Comparison of ENCODE assay signal across 16 cellular contexts in genomic region chr4:83852085-83852451, GRCh38.
DNase-seq lines count a peak whose midpoint lies in the region; ATAC-seq and TF ChIP-seq lines count a peak whose summit lies in the region.
"Had no signal": no experiment of that assay in that cellular context is flagged by ENCODE, and none has a peak within 500 bp of the region (broad histone marks: within the 10 kb centered on the region; RNA-seq: fewer than 3 reads in every experiment).

No MANE protein-coding gene starts in this region.

- H3K4me1 ChIP-seq in GM23338 (ENCODE audit: insufficient read depth) (peaks cover 57% of the 10 kb centered on the region), SJSA1 (replicated peaks) (peaks cover 69% of the 10 kb centered on the region), skeletal muscle satellite cell (ENCODE audit: control insufficient read depth, insufficient read depth, low read length) (peaks cover 56% of the 10 kb centered on the region), SJCRH30 (no peaks in the 10 kb centered on the region), testis (no peaks in the 10 kb centered on the region)

- H4K20me1 ChIP-seq in GM23338 (replicated peaks; ENCODE audit: insufficient read depth) = no peaks in the 10 kb centered on the region

- H3K4me2 ChIP-seq in GM23338 = peak overlapping the region; percentile 52
- peak overlapping the region; percentile 71 for H3K4me2 ChIP-seq in skeletal muscle satellite cell (ENCODE audit: low read length)

- no peaks in the 10 kb centered on the region for H3K27me3 ChIP-seq in GM23338 (ENCODE audit: insufficient read depth)
- H3K27me3 ChIP-seq in SJSA1 (replicated peaks) = no peaks in the 10 kb centered on the region
- H3K27me3 ChIP-seq in skeletal muscle satellite cell (ENCODE audit: control insufficient read depth, insufficient read depth, low read length) = no peaks in the 10 kb centered on the region
- H3K27me3 ChIP-seq in SJCRH30 = no peaks in the 10 kb centered on the region
- H3K27me3 ChIP-seq in testis = no peaks in the 10 kb centered on the region
- H3K27me3 ChIP-seq: upper lobe of left lung had no signal

- no peak for TF ChIP-seq CTCF in GM23338 (conservative IDR thresholded peaks at IDR 0.05; ENCODE audit: low read depth in 2 of 2)
- no peak for TF ChIP-seq CTCF in fibroblast of pulmonary artery (IDR thresholded peaks at IDR 0.05; ENCODE audit: low read length, missing control alignments)
- no peak for TF ChIP-seq CTCF in testis (IDR thresholded peaks at IDR 0.05)

- 69 to 70% methylated on average over 1 of the region's 1 CpG for WGBS in testis, 2 donors

- H3K79me2 ChIP-seq in GM23338 (replicated peaks; ENCODE audit: insufficient read depth) = no peaks in the 10 kb centered on the region

- H3K36me3 ChIP-seq in GM23338 (ENCODE audit: insufficient read depth) (no peaks in the 10 kb centered on the region), SJSA1 (no peaks in the 10 kb centered on the region), skeletal muscle satellite cell (ENCODE audit: insufficient read depth, low read length) (no peaks in the 10 kb centered on the region), SJCRH30 (no peaks in the 10 kb centered on the region), testis (ENCODE audit: low read depth, missing control alignments) (no peaks in the 10 kb centered on the region)
- H3K36me3 ChIP-seq: upper lobe of left lung had no signal

- H3F3A ChIP-seq in GM23338 (replicated peaks; ENCODE audit: low read depth) = 0 out of 2 replicates have a peak, but pooled peaks cover 6% of the 10 kb centered on the region

- H3K27ac ChIP-seq in GM23338 (ENCODE audit: low read depth) = peak overlapping the region; percentile 93
- H3K27ac ChIP-seq in SJSA1 = peak overlapping the region; percentile 99
- H3K27ac ChIP-seq in SJCRH30 = no peak overlapping the region
- H3K27ac ChIP-seq in testis = no peak overlapping the region
- H3K27ac ChIP-seq: upper lobe of left lung had no signal

- TF ChIP-seq POLR2A in testis (IDR thresholded peaks at IDR 0.05) = no peak

- H3K9me3 ChIP-seq in SJSA1 (replicated peaks) (no peaks in the 10 kb centered on the region), skeletal muscle satellite cell (replicated peaks; ENCODE audit: low read length) (no peaks in the 10 kb centered on the region), SJCRH30 (replicated peaks) (no peaks in the 10 kb centered on the region), testis (no peaks in the 10 kb centered on the region)
- H3K9me3 ChIP-seq: upper lobe of left lung had no signal

- H2AFZ ChIP-seq in GM23338 = no peak overlapping the region

- POLR2A ChIA-PET in naive thymus-derived CD8-positive, alpha-beta T cell (lab: Charles Lee) = no interaction called here

- H3K27ac Mint-ChIP-seq in GM23338 = no peak overlapping the region
- H3K27ac Mint-ChIP-seq in naive thymus-derived CD8-positive, alpha-beta T cell = no peak overlapping the region
- H3K27ac Mint-ChIP-seq: natural killer cell treated with Interleukin-12 subunit alpha and Interleukin-12 subunit beta and Interleukin-15 and Interleukin-18, amount 100 ng/mL, for 72 hours; T-helper 17 cell had no signal

- no peak overlapping the region; the same call in 1 of the 3 replicates for H3K4me3 Mint-ChIP-seq in GM23338
- no peak overlapping the region for H3K4me3 Mint-ChIP-seq in naive thymus-derived CD8-positive, alpha-beta T cell
- H3K4me3 Mint-ChIP-seq: central memory CD8-positive, alpha-beta T cell; natural killer cell treated with Interleukin-12 subunit alpha and Interleukin-12 subunit beta and Interleukin-15 and Interleukin-18, amount 100 ng/mL, for 72 hours; T-helper 17 cell had no signal

- peak overlapping the region; percentile 28 for H3K4me3 ChIP-seq in GM23338
- no peak overlapping the region for H3K4me3 ChIP-seq in SJSA1
- H3K4me3 ChIP-seq in fibroblast of pulmonary artery (replicated peaks; ENCODE audit: low read depth, low read length) = no peak overlapping the region
- peak overlapping the region; percentile 40 for H3K4me3 ChIP-seq in skeletal muscle satellite cell (ENCODE audit: low read length)
- H3K4me3 ChIP-seq in SJCRH30 = no peak overlapping the region
- no peak overlapping the region for H3K4me3 ChIP-seq in testis
- H3K4me3 ChIP-seq: upper lobe of left lung had no signal

- DNase-seq in GM23338 (ENCODE audit: low spot score) (peak; percentile 15), SJSA1 (ENCODE audit: low read depth in 1 of 2, low spot score in 2 of 2) (peak in 1 of 2 experiments; percentile 87), fibroblast of pulmonary artery (ENCODE audit: low read depth) (peak; percentile 54), SJCRH30 (no peak), testis (no peak)
- no peak for DNase-seq in naive thymus-derived CD8-positive, alpha-beta T cell
- DNase-seq: activated CD4-positive, alpha-beta T cell treated with anti-CD3 and anti-CD28 coated beads, Interleukin-2, amount 50 U/mL, for 4 hours; activated gamma-delta T cell; DMS53; NCI-H2081 treated with DMSO at 0.1 percent for 48 hours; T-helper 17 cell; upper lobe of left lung had no signal

- H3K36me3 Mint-ChIP-seq in GM23338 (ENCODE audit: low read depth) = no peaks in the 10 kb centered on the region
- no peaks in the 10 kb centered on the region for H3K36me3 Mint-ChIP-seq in naive thymus-derived CD8-positive, alpha-beta T cell
- H3K36me3 Mint-ChIP-seq: natural killer cell treated with Interleukin-12 subunit alpha and Interleukin-12 subunit beta and Interleukin-15 and Interleukin-18, amount 100 ng/mL, for 72 hours had no signal

- intact Hi-C loops in testis (cut with DNase I; ENCODE audit: low total_unique reads) = no loop called here

- H3K9me3 Mint-ChIP-seq in GM23338 = no peaks in the 10 kb centered on the region
- H3K9me3 Mint-ChIP-seq in naive thymus-derived CD8-positive, alpha-beta T cell = peaks cover 0 to 1% (median 0%) of the 10 kb centered on the region in 9 donors

- H3K9ac ChIP-seq in skeletal muscle satellite cell (ENCODE audit: low read depth, low read length) = peak overlapping the region; percentile 72

- ATAC-seq in GM23338 = peak; percentile 22
- ATAC-seq in naive thymus-derived CD8-positive, alpha-beta T cell = no peak
- ATAC-seq in HG03571 (IDR thresholded peaks at IDR 0.05; ENCODE audit: unreplicated experiment) = no peak
- ATAC-seq: natural killer cell treated with Interleukin-12 subunit alpha and Interleukin-12 subunit beta and Interleukin-15 and Interleukin-18, amount 100 ng/mL, for 72 hours; T-helper 17 cell had no signal

- peaks cover 62% of the 10 kb centered on the region for H3K4me1 Mint-ChIP-seq in GM23338
- no peaks in the 10 kb centered on the region for H3K4me1 Mint-ChIP-seq in naive thymus-derived CD8-positive, alpha-beta T cell
- H3K4me1 Mint-ChIP-seq: central memory CD8-positive, alpha-beta T cell; T-helper 17 cell had no signal

- H3K9me2 ChIP-seq in GM23338 (ENCODE audit: insufficient read depth) = peaks cover 6% of the 10 kb centered on the region; the same call in 1 of the 2 replicates

- peaks cover 6% of the 10 kb centered on the region for H3K27me3 Mint-ChIP-seq in GM23338 (ENCODE audit: insufficient read depth, low read depth, poor library complexity)
- peaks cover 3 to 16% (median 7%) of the 10 kb centered on the region in 5 donors for H3K27me3 Mint-ChIP-seq in naive thymus-derived CD8-positive, alpha-beta T cell

TF ChIP-seq in GM23338, 12 proteins besides CTCF, POLR2A, EP300 and RAD21:
- TF ChIP-seq EZH2phosphoT487 (IDR thresholded peaks at IDR 0.05; ENCODE audit: unreplicated experiment) = no peak
- TF ChIP-seq STAT1 (IDR thresholded peaks at IDR 0.05; ENCODE audit: unreplicated experiment) = no peak
- TF ChIP-seq REST (IDR thresholded peaks at IDR 0.05; ENCODE audit: unreplicated experiment) = no peak

Comparison
In these comparisons a context has a peak if more than half of its experiments do, and no peak if none do; other contexts are left out.
1. DNase-seq: peak in GM23338 (single experiment) and fibroblast of pulmonary artery (single experiment); none in naive thymus-derived CD8-positive, alpha-beta T cell (0 of 10), SJCRH30 (0 of 2) and testis (single experiment).
2. H3K27ac ChIP-seq: peak in GM23338 (single experiment) and SJSA1 (single experiment); none in SJCRH30 (single experiment) and testis (0 of 2).
3. H3K4me3 ChIP-seq: peak in GM23338 (single experiment) and skeletal muscle satellite cell (single experiment); none in SJSA1 (single experiment), fibroblast of pulmonary artery (single experiment), SJCRH30 (single experiment) and testis (0 of 2).